ENCODE assay signal across 24 cellular contexts in the genomic region with DNA sequence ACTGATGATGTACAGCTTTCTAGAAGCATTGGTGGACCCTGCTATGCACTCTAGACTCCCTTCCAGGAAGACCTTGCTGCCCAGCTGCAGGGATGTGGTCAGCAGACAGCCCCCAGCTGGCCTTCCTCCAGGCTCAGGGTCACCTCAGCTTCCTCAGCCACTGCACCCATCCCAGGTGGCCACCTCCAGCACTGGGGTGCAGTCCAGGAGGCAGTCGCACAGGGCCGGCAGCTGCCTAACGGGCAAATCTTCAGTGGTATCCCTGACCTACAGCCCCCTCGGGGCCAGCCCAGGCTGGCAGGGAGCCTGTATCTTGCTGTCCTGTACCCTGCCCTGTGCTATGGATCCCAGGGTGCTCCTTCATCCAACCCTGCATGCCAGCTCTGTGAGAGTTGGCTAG.
DNase-seq lines count a peak whose midpoint lies in the region; ATAC-seq and TF ChIP-seq lines count a peak whose summit lies in the region.
"Had no signal": no experiment of that assay in that cellular context is flagged by ENCODE, and none has a peak within 500 bp of the region (broad histone marks: within the 10 kb centered on the region; RNA-seq: fewer than 3 reads in every experiment).

No MANE protein-coding gene starts in this region.

- H4K20me1 ChIP-seq in hepatocyte (ENCODE audit: insufficient read depth, poor library complexity, severe bottlenecking) (no peaks in the 10 kb centered on the region), osteoblast (ENCODE audit: insufficient read depth, low read length) (no peaks in the 10 kb centered on the region)

- ATAC-seq in HG03039 (IDR thresholded peaks at IDR 0.05; ENCODE audit: unreplicated experiment) = no peak
- ATAC-seq: activated CD8-positive, alpha-beta memory T cell treated with anti-CD3 and anti-CD28 coated beads, Interleukin-2, amount 10 ng/mL, durations not matched to agents 7 days and 5 days; activated T-cell treated with anti-CD3 and anti-CD28 coated beads, Interleukin-2, amount 50 U/mL, for 72 hours had no signal

- TF ChIP-seq POLR2A in stomach (IDR thresholded peaks at IDR 0.05) = no peak

- peak overlapping the region; percentile 67 for H3K27ac ChIP-seq in C4-2B
- H3K27ac ChIP-seq in VCaP = peak overlapping the region; percentile 82
- peak overlapping the region; percentile 62 for H3K27ac ChIP-seq in hepatocyte
- no peak overlapping the region for H3K27ac ChIP-seq in osteoblast (ENCODE audit: low read depth, low read length)
- no peak overlapping the region for H3K27ac ChIP-seq in stomach
- H3K27ac ChIP-seq: cardiac muscle cell, colonic mucosa, esophagus muscularis mucosa, SJCRH30 had no signal

- H3K79me2 ChIP-seq in hepatocyte (no peaks in the 10 kb centered on the region), osteoblast (ENCODE audit: insufficient read depth, low read length) (no peaks in the 10 kb centered on the region)

- intact Hi-C loops in posterior vena cava (cut with DNase I) (no loop called here), stomach (cut with DNase I; ENCODE audit: low total_unique reads) (no loop called here)

- no peak for DNase-seq in hepatocyte (ENCODE audit: low spot score)
- peak; percentile 67 for DNase-seq in posterior vena cava (ENCODE audit: low spot score)
- DNase-seq in osteoblast (ENCODE audit: insufficient read length, low spot score, missing footprints) = no peak
- DNase-seq in stomach = no peak
- DNase-seq in NCI-H774 (lab: John Stamatoyannopoulos, UW) = no peak
- DNase-seq: activated B cell treated with CpG ODN at 0.5 μM for 24 hours; activated CD4-positive, alpha-beta T cell treated with anti-CD3 and anti-CD28 coated beads, Interleukin-2, amount 50 U/mL, for 1 hour; activated CD8-positive, alpha-beta memory T cell treated with anti-CD3 and anti-CD28 coated beads, Interleukin-2, amount 10 ng/mL, durations not matched to agents 7 days and 5 days; activated naive CD4-positive, alpha-beta T cell treated with anti-CD3 and anti-CD28 coated beads, Interleukin-2, amount 10 ng/mL, durations not matched to agents 7 days and 5 days; activated T-cell treated with anti-CD3 and anti-CD28 coated beads, Interleukin-2, amount 50 U/mL, for 72 hours; amygdala; foreskin melanocyte; Karpas-422; left cardiac atrium; NCI-H1436 treated with DMSO at 0.1 percent for 48 hours; NK-92 treated with Interleukin-12 subunit alpha and Interleukin-12 subunit beta, amount 100 ng/mL, for 24 hours; stimulated activated CD4-positive, alpha-beta T cell treated with anti-CD3 and anti-CD28 coated beads, Interleukin-1b, Interleukin-23, amount 100 ng/mL, for 48 hours had no signal

- no peaks in the 10 kb centered on the region for H3K9me2 ChIP-seq in hepatocyte (replicated peaks; ENCODE audit: insufficient read depth)

- H3K27me3 ChIP-seq in hepatocyte (no peaks in the 10 kb centered on the region), osteoblast (ENCODE audit: insufficient read depth, low read length) (no peaks in the 10 kb centered on the region), stomach (no peaks in the 10 kb centered on the region)
- H3K27me3 ChIP-seq: cardiac muscle cell, colonic mucosa, esophagus muscularis mucosa, SJCRH30 had no signal

- H3K4me2 ChIP-seq in hepatocyte (no peak overlapping the region), osteoblast (ENCODE audit: insufficient read depth, low read length) (no peak overlapping the region)

- H2AFZ ChIP-seq in hepatocyte (no peak overlapping the region), osteoblast (ENCODE audit: low read length) (no peak overlapping the region)

- H3K9me3 ChIP-seq in hepatocyte (ENCODE audit: low read depth) = no peaks in the 10 kb centered on the region
- H3K9me3 ChIP-seq in osteoblast (ENCODE audit: low read depth, low read length) = no peaks in the 10 kb centered on the region
- no peaks in the 10 kb centered on the region for H3K9me3 ChIP-seq in stomach
- H3K9me3 ChIP-seq: colonic mucosa, esophagus muscularis mucosa, SJCRH30 had no signal

- WGBS in hepatocyte (ENCODE audit: low lambda C conversion rate, missing lambda C conversion rate) = 100% methylated on average over 4 of the region's 4 CpGs
- WGBS in stomach, 5 donors = 97 to 100% (median 99%) methylated on average over 3 to 4 of the region's 4 CpGs

- H3K36me3 ChIP-seq in hepatocyte (replicated peaks; ENCODE audit: insufficient read depth, low read depth) (no peaks in the 10 kb centered on the region), osteoblast (ENCODE audit: insufficient read depth, low read length) (no peaks in the 10 kb centered on the region), stomach (no peaks in the 10 kb centered on the region)
- H3K36me3 ChIP-seq: cardiac muscle cell, colonic mucosa, esophagus muscularis mucosa, SJCRH30 had no signal

- H3K4me1 ChIP-seq in hepatocyte (ENCODE audit: insufficient read depth) (no peaks in the 10 kb centered on the region), osteoblast (ENCODE audit: insufficient read depth, low read length) (no peaks in the 10 kb centered on the region), stomach (peaks cover 0 to 16% (median 6%) of the 10 kb centered on the region in 4 donors)
- H3K4me1 ChIP-seq: colonic mucosa had no signal

- no peak for TF ChIP-seq CTCF in C4-2B (conservative IDR thresholded peaks at IDR 0.05)
- no peak for TF ChIP-seq CTCF in VCaP (conservative IDR thresholded peaks at IDR 0.05)
- TF ChIP-seq CTCF in hepatocyte (IDR thresholded peaks at IDR 0.05; ENCODE audit: poor library complexity) = no peak
- TF ChIP-seq CTCF in osteoblast (IDR thresholded peaks at IDR 0.05; ENCODE audit: extremely low read depth, low read depth, low read length) = no peak
- no peak for TF ChIP-seq CTCF in stomach (IDR thresholded peaks at IDR 0.05)

- no peak overlapping the region for H3K4me3 ChIP-seq in hepatocyte
- no peak overlapping the region for H3K4me3 ChIP-seq in osteoblast (ENCODE audit: insufficient read depth, low read length)
- H3K4me3 ChIP-seq in stomach = no peak overlapping the region
- H3K4me3 ChIP-seq: cardiac muscle cell, colonic mucosa, esophagus muscularis mucosa, SJCRH30 had no signal

- no peak for TF ChIP-seq EP300 in stomach (IDR thresholded peaks at IDR 0.05)

Comparison
In these comparisons a context has a peak if more than half of its experiments do, and no peak if none do; other contexts are left out.
1. H3K27ac ChIP-seq: peak in C4-2B (single experiment), VCaP (single experiment) and hepatocyte (single experiment); none in osteoblast (single experiment) and stomach (0 of 5).